Comparison of ENCODE assay signal across 1 cellular context in genomic region chr18:76369791-76370555, GRCh38.
TF ChIP-seq lines count a peak whose summit lies in the region.

No MANE protein-coding gene starts in this region.

TF ChIP-seq in H1, 55 proteins besides CTCF, POLR2A, EP300 and RAD21 (continued from another document):
- TF ChIP-seq USF2 (IDR thresholded peaks at IDR 0.05; ENCODE audit: low read length) (no peak), GABPA (IDR thresholded peaks at IDR 0.05; ENCODE audit: borderline replicate concordance, insufficient read depth, low read length) (no peak), BCL11A (IDR thresholded peaks at IDR 0.05; ENCODE audit: low read depth in 2 of 2, low read length in 2 of 2) (no peak)
